ENCODE assay signal across 8 cellular contexts in genomic region chr6:32852018-32852843, GRCh38. TPM values are rescaled to one million over a fixed set of nuclear protein-coding genes. Genes with fewer than 3 reads are reported as not detected.
DNase-seq lines count a peak whose midpoint lies in the region; ATAC-seq and TF ChIP-seq lines count a peak whose summit lies in the region.

No MANE protein-coding gene starts in this region.

- H3K4me3 Mint-ChIP-seq in activated CD8-positive, alpha-beta memory T cell treated with anti-CD3 and anti-CD28 coated beads, Interleukin-2, amount 10 ng/mL, durations not matched to agents 7 days and 5 days: peak overlapping the region; percentile 99

- intact Hi-C loops in prostate gland (cut with DNase I): no loop called here

- no peaks in the 10 kb centered on the region for H3K9me3 ChIP-seq in prostate gland
- H3K9me3 ChIP-seq in BE2C: no peaks in the 10 kb centered on the region

- DNase-seq in DMS79 treated with DMSO at 0.1 percent for 48 hours (lab: John Stamatoyannopoulos, UW): peak; percentile 31
- DNase-seq in DMS79 (lab: John Stamatoyannopoulos, UW): no peak
- DNase-seq in activated CD8-positive, alpha-beta memory T cell treated with anti-CD3 and anti-CD28 coated beads, Interleukin-2, amount 10 ng/mL, durations not matched to agents 7 days and 5 days: peak; percentile 58
- DNase-seq in glomerular visceral epithelial cell (ENCODE audit: extremely low spot score): peak; percentile 33
- peak; percentile 50 for DNase-seq in prostate gland (ENCODE audit: low spot score)
- no peak for DNase-seq in central memory CD4-positive, alpha-beta T cell
- no peak for DNase-seq in BE2C

- CTCF ChIA-PET in activated CD8-positive, alpha-beta memory T cell treated with anti-CD3 and anti-CD28 coated beads, Interleukin-2, amount 10 ng/mL, durations not matched to agents 7 days and 5 days (lab: Charles Lee): interaction anchor here (1.1 to 8.0 kb wide), 8 partner anchors 7 to 116 kb away, joined by 3 to 318 read pairs (median 30); partner anchors contain the start of genes BRD2, PSMB8 and TAP2

- H3K9me3 Mint-ChIP-seq in activated CD8-positive, alpha-beta memory T cell treated with anti-CD3 and anti-CD28 coated beads, Interleukin-2, amount 10 ng/mL, durations not matched to agents 7 days and 5 days (ENCODE audit: low read depth): no peaks in the 10 kb centered on the region

- peaks cover 0 to 10% of the 10 kb centered on the region in 2 donors for H3K36me3 ChIP-seq in prostate gland
- no peaks in the 10 kb centered on the region for H3K36me3 ChIP-seq in BE2C

- peaks cover 83% of the 10 kb centered on the region for H3K36me3 Mint-ChIP-seq in activated CD8-positive, alpha-beta memory T cell treated with anti-CD3 and anti-CD28 coated beads, Interleukin-2, amount 10 ng/mL, durations not matched to agents 7 days and 5 days

- H3K27me3 ChIP-seq in prostate gland (replicated peaks; ENCODE audit: insufficient read depth): no peaks in the 10 kb centered on the region
- H3K27me3 ChIP-seq in BE2C: peaks cover 96% of the 10 kb centered on the region

- H3K4me1 ChIP-seq in prostate gland (replicated peaks): peaks cover 10% of the 10 kb centered on the region
- H3K4me1 ChIP-seq in BE2C: no peaks in the 10 kb centered on the region

- no peak for TF ChIP-seq POLR2A in prostate gland (IDR thresholded peaks at IDR 0.05)

- H3K4me3 ChIP-seq in prostate gland (peak overlapping the region; percentile 89 to 97), BE2C (ENCODE audit: low read depth, low read length) (no peak overlapping the region)

- H3K27me3 Mint-ChIP-seq in activated CD8-positive, alpha-beta memory T cell treated with anti-CD3 and anti-CD28 coated beads, Interleukin-2, amount 10 ng/mL, durations not matched to agents 7 days and 5 days: no peaks in the 10 kb centered on the region

- peak overlapping the region; percentile 99 for H3K27ac ChIP-seq in prostate gland

- peak overlapping the region; percentile 95 for H3K27ac Mint-ChIP-seq in activated CD8-positive, alpha-beta memory T cell treated with anti-CD3 and anti-CD28 coated beads, Interleukin-2, amount 10 ng/mL, durations not matched to agents 7 days and 5 days

- 39% methylated on average over 23 of the region's 23 CpGs for WGBS in prostate gland

- peaks cover 62% of the 10 kb centered on the region for H3K4me1 Mint-ChIP-seq in activated CD8-positive, alpha-beta memory T cell treated with anti-CD3 and anti-CD28 coated beads, Interleukin-2, amount 10 ng/mL, durations not matched to agents 7 days and 5 days

- no peak for TF ChIP-seq CTCF in prostate gland (IDR thresholded peaks at IDR 0.05)
- no peak for TF ChIP-seq CTCF in BE2C (IDR thresholded peaks at IDR 0.05; ENCODE audit: low read depth, low read length)

- ATAC-seq in activated CD8-positive, alpha-beta memory T cell treated with anti-CD3 and anti-CD28 coated beads, Interleukin-2, amount 10 ng/mL, durations not matched to agents 7 days and 5 days: no peak
- no peak for ATAC-seq in GM21367 (IDR thresholded peaks at IDR 0.05; ENCODE audit: unreplicated experiment)

RNA-seq across cellular contexts. Expression of gene TAP1, which starts 1.3 kb away (rescaled TPM):
- 100 to 1,000 TPM; 407 to 417 TPM for total RNA-seq in activated CD8-positive, alpha-beta memory T cell treated with anti-CD3 and anti-CD28 coated beads, Interleukin-2, amount 10 ng/mL, durations not matched to agents 7 days and 5 days
- 10 to 100 TPM; 30.6 to 47.4 TPM for total RNA-seq in prostate gland
- 0.66 TPM for polyA plus RNA-seq in BE2C (2012; ENCODE audit: insufficient read depth, insufficient read length, low read depth)

RNA-seq across cellular contexts. Expression of gene PSMB9, which starts 1.8 kb away (rescaled TPM):
- total RNA-seq in activated CD8-positive, alpha-beta memory T cell treated with anti-CD3 and anti-CD28 coated beads, Interleukin-2, amount 10 ng/mL, durations not matched to agents 7 days and 5 days: 100 to 1,000 TPM; 402 to 473 TPM
- total RNA-seq in prostate gland: 10 to 100 TPM; 22.4 to 27.7 TPM
- not detected for polyA plus RNA-seq in BE2C (2012; ENCODE audit: insufficient read depth, insufficient read length, low read depth)

RNA-seq across cellular contexts. Expression of gene PSMB8, which starts 8.4 kb away (rescaled TPM):
- 100 to 1,000 TPM; 461 to 464 TPM for total RNA-seq in activated CD8-positive, alpha-beta memory T cell treated with anti-CD3 and anti-CD28 coated beads, Interleukin-2, amount 10 ng/mL, durations not matched to agents 7 days and 5 days
- 10 to 100 TPM; 30.7 to 47.3 TPM for total RNA-seq in prostate gland
- 2.6 TPM for polyA plus RNA-seq in BE2C (2012; ENCODE audit: insufficient read depth, insufficient read length, low read depth)

RNA-seq across cellular contexts. Expression of gene TAP2, which starts 13.7 kb away (rescaled TPM):
- total RNA-seq in activated CD8-positive, alpha-beta memory T cell treated with anti-CD3 and anti-CD28 coated beads, Interleukin-2, amount 10 ng/mL, durations not matched to agents 7 days and 5 days: 100 to 1,000 TPM; 242 to 258 TPM
- 10 to 100 TPM in 1 of 2 donors, 1 to 10 TPM in 1; 7.1 to 15.8 TPM for total RNA-seq in prostate gland
- 11.9 TPM for polyA plus RNA-seq in BE2C (2012; ENCODE audit: insufficient read depth, insufficient read length, low read depth)

RNA-seq across cellular contexts. Expression of gene HLA-DOB, which starts 35.4 kb away (rescaled TPM):
- total RNA-seq in activated CD8-positive, alpha-beta memory T cell treated with anti-CD3 and anti-CD28 coated beads, Interleukin-2, amount 10 ng/mL, durations not matched to agents 7 days and 5 days: 1 to 10 TPM; 2.7 to 3.9 TPM
- total RNA-seq in prostate gland: under 1 TPM in 1 of 2 donors, not detected in 1; 0.41 TPM
- polyA plus RNA-seq in BE2C (2012; ENCODE audit: insufficient read depth, insufficient read length, low read depth): not detected

Comparison
In these comparisons a context has a peak if more than half of its experiments do, and no peak if none do; other contexts are left out.
1. DNase-seq: peak in DMS79 treated with DMSO at 0.1 percent for 48 hours (single experiment), activated CD8-positive, alpha-beta memory T cell treated with anti-CD3 and anti-CD28 coated beads, Interleukin-2, amount 10 ng/mL, durations not matched to agents 7 days and 5 days (single experiment), glomerular visceral epithelial cell (single experiment) and prostate gland (single experiment); none in DMS79 (single experiment), central memory CD4-positive, alpha-beta T cell (single experiment) and BE2C (single experiment).
2. RNA of gene TAP1, which starts 1.3 kb away (total RNA-seq): 407 to 417 TPM in activated CD8-positive, alpha-beta memory T cell treated with anti-CD3 and anti-CD28 coated beads, Interleukin-2, amount 10 ng/mL, durations not matched to agents 7 days and 5 days; 30.6 to 47.4 TPM in prostate gland; every median in the first group is over 4 times any median in the second.
3. RNA of gene PSMB9, which starts 1.8 kb away (total RNA-seq): 402 to 473 TPM in activated CD8-positive, alpha-beta memory T cell treated with anti-CD3 and anti-CD28 coated beads, Interleukin-2, amount 10 ng/mL, durations not matched to agents 7 days and 5 days; 22.4 to 27.7 TPM in prostate gland; every median in the first group is over 10 times any median in the second.
4. RNA of gene PSMB8, which starts 8.4 kb away (total RNA-seq): 461 to 464 TPM in activated CD8-positive, alpha-beta memory T cell treated with anti-CD3 and anti-CD28 coated beads, Interleukin-2, amount 10 ng/mL, durations not matched to agents 7 days and 5 days; 30.7 to 47.3 TPM in prostate gland; every median in the first group is over 4 times any median in the second.